Comparison of ENCODE assay signal across 10 cellular contexts in genomic region chr1:74463301-74463988, GRCh38.
A peak's percentile ranks its signal among the peaks of the same experiment; 100 is the strongest.
DNase-seq lines count a peak whose midpoint lies in the region; ATAC-seq lines count a peak whose summit lies in the region.
"Had no signal": no experiment of that assay in that cellular context is flagged by ENCODE, and none has a peak within 500 bp of the region (broad histone marks: within the 10 kb centered on the region; RNA-seq: fewer than 3 reads in every experiment).

No MANE protein-coding gene starts in this region.

- H3K27me3 Mint-ChIP-seq in effector memory CD8-positive, alpha-beta T cell: no peaks in the 10 kb centered on the region

- no peak overlapping the region for H3K27ac Mint-ChIP-seq in effector memory CD8-positive, alpha-beta T cell

- H3K4me3 Mint-ChIP-seq in effector memory CD8-positive, alpha-beta T cell: no peak overlapping the region

- peaks cover 0 to 2% of the 10 kb centered on the region in 2 donors for H3K9me3 Mint-ChIP-seq in effector memory CD8-positive, alpha-beta T cell

- peak; percentile 36 for DNase-seq in glomerular visceral epithelial cell (ENCODE audit: extremely low spot score)
- no peak for DNase-seq in activated naive CD4-positive, alpha-beta T cell treated with anti-CD3 and anti-CD28 coated beads, Interleukin-2, amount 50 U/mL, for 16 hours
- DNase-seq in activated effector memory CD4-positive, alpha-beta T cell treated with anti-CD3 and anti-CD28 coated beads, Interleukin-2, amount 50 U/mL, for 16 hours: no peak
- no peak for DNase-seq in effector memory CD8-positive, alpha-beta T cell
- DNase-seq in stimulated activated CD4-positive, alpha-beta T cell treated with anti-CD3 and anti-CD28 coated beads, Interleukin-1b, Interleukin-23, amount 100 ng/mL, for 48 hours: no peak
- DNase-seq: islet precursor cell, NCI-H774 had no signal

- H3K4me1 Mint-ChIP-seq in effector memory CD8-positive, alpha-beta T cell (ENCODE audit: low read depth in 2 of 2): peaks cover 0 to 4% of the 10 kb centered on the region in 2 donors

- H3K36me3 Mint-ChIP-seq in effector memory CD8-positive, alpha-beta T cell (ENCODE audit: insufficient read depth): no peaks in the 10 kb centered on the region

- ATAC-seq in GM18499 (IDR thresholded peaks at IDR 0.05; ENCODE audit: insufficient read depth, unreplicated experiment) (peak; percentile 82), GM21526 (IDR thresholded peaks at IDR 0.05; ENCODE audit: low FRiP score, unreplicated experiment) (peak; percentile 57), HG03469 (IDR thresholded peaks at IDR 0.05; ENCODE audit: unreplicated experiment) (peak; percentile 77)
- no peak for ATAC-seq in effector memory CD8-positive, alpha-beta T cell (replicated peaks)
